In the genomic region with DNA sequence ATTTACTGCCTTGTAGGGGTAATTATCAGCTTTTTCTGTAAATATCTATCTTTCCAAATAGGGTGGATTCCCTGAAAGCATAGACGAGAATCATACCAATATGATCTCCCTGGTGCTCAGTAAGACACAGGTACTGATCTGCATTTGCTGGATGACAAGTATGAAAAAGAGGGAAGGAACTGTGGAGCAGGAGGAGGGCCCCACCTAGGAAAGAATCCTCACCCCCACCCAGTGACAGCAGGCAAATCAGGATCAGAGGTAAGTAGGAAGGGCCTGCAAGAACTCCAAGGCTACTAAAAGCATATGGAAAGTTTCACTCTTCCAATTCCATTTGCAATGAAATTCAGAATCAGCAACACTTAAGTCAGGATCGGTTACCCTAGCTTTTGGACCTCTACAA, we compare ENCODE assay signal across 1 cellular context.
TF ChIP-seq lines count a peak whose summit lies in the region.

No MANE protein-coding gene starts in this region.

TF ChIP-seq in A549, 52 proteins besides CTCF, POLR2A, EP300 and RAD21 (continued from another document):
- no peak for TF ChIP-seq USF2 (IDR thresholded peaks at IDR 0.05)
- no peak for TF ChIP-seq ESRRA (IDR thresholded peaks at IDR 0.05; ENCODE audit: borderline replicate concordance, low read length)
- TF ChIP-seq RARB (CRISPR knock-in tag; IDR thresholded peaks at IDR 0.05): no peak
- no peak for TF ChIP-seq FOSB (CRISPR knock-in tag; IDR thresholded peaks at IDR 0.05)
- TF ChIP-seq, protein P1, sequence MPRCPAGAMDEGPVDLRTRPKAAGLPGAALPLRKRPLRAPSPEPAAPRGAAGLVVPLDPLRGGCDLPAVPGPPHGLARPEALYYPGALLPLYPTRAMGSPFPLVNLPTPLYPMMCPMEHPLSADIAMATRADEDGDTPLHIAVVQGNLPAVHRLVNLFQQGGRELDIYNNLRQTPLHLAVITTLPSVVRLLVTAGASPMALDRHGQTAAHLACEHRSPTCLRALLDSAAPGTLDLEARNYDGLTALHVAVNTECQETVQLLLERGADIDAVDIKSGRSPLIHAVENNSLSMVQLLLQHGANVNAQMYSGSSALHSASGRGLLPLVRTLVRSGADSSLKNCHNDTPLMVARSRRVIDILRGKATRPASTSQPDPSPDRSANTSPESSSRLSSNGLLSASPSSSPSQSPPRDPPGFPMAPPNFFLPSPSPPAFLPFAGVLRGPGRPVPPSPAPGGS (IDR thresholded peaks at IDR 0.05): no peak
- TF ChIP-seq MAFK (IDR thresholded peaks at IDR 0.05; ENCODE audit: partially characterized antibody): no peak
- TF ChIP-seq HOXB5 (CRISPR knock-in tag; IDR thresholded peaks at IDR 0.05): no peak
- no peak for TF ChIP-seq KDM1A (IDR thresholded peaks at IDR 0.05; ENCODE audit: low read depth)
TF ChIP-seq in A549: peak in this region for 0.
